1 cellular context compared by ENCODE assay signal in genomic region chr20:37347347-37347823, GRCh38.
TF ChIP-seq lines count a peak whose summit lies in the region.

No MANE protein-coding gene starts in this region.

TF ChIP-seq in WTC11, 78 proteins besides CTCF, POLR2A, EP300 and RAD21 (continued from another document):
- TF ChIP-seq, protein P1, sequence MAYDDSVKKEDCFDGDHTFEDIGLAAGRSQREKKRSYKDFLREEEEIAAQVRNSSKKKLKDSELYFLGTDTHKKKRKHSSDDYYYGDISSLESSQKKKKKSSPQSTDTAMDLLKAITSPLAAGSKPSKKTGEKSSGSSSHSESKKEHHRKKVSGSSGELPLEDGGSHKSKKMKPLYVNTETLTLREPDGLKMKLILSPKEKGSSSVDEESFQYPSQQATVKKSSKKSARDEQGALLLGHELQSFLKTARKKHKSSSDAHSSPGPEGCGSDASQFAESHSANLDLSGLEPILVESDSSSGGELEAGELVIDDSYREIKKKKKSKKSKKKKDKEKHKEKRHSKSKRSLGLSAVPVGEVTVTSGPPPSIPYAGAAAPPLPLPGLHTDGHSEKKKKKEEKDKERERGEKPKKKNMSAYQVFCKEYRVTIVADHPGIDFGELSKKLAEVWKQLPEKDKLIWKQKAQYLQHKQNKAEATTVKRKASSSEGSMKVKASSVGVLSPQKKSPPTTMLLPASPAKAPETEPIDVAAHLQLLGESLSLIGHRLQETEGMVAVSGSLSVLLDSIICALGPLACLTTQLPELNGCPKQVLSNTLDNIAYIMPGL (CRISPR knock-in tag; IDR thresholded peaks at IDR 0.05): no peak
- TF ChIP-seq SP1 (CRISPR knock-in tag; conservative IDR thresholded peaks at IDR 0.05): no peak
- TF ChIP-seq ZNF396 (CRISPR knock-in tag; IDR thresholded peaks at IDR 0.05; ENCODE audit: borderline replicate concordance): no peak
- TF ChIP-seq PRRX2 (CRISPR knock-in tag; IDR thresholded peaks at IDR 0.05): no peak
- no peak for TF ChIP-seq NFATC4 (CRISPR knock-in tag; IDR thresholded peaks at IDR 0.05)
- TF ChIP-seq, protein P2, sequence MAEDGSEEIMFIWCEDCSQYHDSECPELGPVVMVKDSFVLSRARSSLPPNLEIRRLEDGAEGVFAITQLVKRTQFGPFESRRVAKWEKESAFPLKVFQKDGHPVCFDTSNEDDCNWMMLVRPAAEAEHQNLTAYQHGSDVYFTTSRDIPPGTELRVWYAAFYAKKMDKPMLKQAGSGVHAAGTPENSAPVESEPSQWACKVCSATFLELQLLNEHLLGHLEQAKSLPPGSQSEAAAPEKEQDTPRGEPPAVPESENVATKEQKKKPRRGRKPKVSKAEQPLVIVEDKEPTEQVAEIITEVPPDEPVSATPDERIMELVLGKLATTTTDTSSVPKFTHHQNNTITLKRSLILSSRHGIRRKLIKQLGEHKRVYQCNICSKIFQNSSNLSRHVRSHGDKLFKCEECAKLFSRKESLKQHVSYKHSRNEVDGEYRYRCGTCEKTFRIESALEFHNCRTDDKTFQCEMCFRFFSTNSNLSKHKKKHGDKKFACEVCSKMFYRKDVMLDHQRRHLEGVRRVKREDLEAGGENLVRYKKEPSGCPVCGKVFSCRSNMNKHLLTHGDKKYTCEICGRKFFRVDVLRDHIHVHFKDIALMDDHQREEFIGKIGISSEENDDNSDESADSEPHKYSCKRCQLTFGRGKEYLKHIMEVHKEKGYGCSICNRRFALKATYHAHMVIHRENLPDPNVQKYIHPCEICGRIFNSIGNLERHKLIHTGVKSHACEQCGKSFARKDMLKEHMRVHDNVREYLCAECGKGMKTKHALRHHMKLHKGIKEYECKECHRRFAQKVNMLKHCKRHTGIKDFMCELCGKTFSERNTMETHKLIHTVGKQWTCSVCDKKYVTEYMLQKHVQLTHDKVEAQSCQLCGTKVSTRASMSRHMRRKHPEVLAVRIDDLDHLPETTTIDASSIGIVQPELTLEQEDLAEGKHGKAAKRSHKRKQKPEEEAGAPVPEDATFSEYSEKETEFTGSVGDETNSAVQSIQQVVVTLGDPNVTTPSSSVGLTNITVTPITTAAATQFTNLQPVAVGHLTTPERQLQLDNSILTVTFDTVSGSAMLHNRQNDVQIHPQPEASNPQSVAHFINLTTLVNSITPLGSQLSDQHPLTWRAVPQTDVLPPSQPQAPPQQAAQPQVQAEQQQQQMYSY (CRISPR knock-in tag; IDR thresholded peaks at IDR 0.05): no peak
- no peak for TF ChIP-seq ZNF416 (CRISPR knock-in tag; IDR thresholded peaks at IDR 0.05)
- no peak for TF ChIP-seq MYBL2 (CRISPR knock-in tag; IDR thresholded peaks at IDR 0.05)
- no peak for TF ChIP-seq FOXP1 (CRISPR knock-in tag; IDR thresholded peaks at IDR 0.05; ENCODE audit: borderline replicate concordance)
- TF ChIP-seq ZNF121 (CRISPR knock-in tag; IDR thresholded peaks at IDR 0.05): no peak
- TF ChIP-seq ZNF423 (CRISPR knock-in tag; IDR thresholded peaks at IDR 0.05): no peak
- TF ChIP-seq, protein P3, sequence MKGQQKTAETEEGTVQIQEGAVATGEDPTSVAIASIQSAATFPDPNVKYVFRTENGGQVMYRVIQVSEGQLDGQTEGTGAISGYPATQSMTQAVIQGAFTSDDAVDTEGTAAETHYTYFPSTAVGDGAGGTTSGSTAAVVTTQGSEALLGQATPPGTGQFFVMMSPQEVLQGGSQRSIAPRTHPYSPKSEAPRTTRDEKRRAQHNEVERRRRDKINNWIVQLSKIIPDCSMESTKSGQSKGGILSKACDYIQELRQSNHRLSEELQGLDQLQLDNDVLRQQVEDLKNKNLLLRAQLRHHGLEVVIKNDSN (CRISPR knock-in tag; IDR thresholded peaks at IDR 0.05): no peak
TF ChIP-seq in WTC11: peak in this region for 0.
